Comparison of ENCODE assay signal across 2 cellular contexts in genomic region chr14:35292051-35292769, GRCh38.
A peak's percentile ranks its signal among the peaks of the same experiment; 100 is the strongest.
TF ChIP-seq lines count a peak whose summit lies in the region.

TSS of gene PSMA6 (plus strand) at chr14:35292382. CDS start at chr14:35292477, 95 bp downstream.

TF ChIP-seq in IMR-90, 13 proteins besides CTCF, POLR2A, EP300 and RAD21 (continued from another document):
- TF ChIP-seq CHD1 (IDR thresholded peaks at IDR 0.05; ENCODE audit: low read depth, low read length) = no peak
- no peak for TF ChIP-seq RCOR1 (IDR thresholded peaks at IDR 0.05; ENCODE audit: insufficient replicate concordance, low read length)
- no peak for TF ChIP-seq USF2 (IDR thresholded peaks at IDR 0.05; ENCODE audit: low read depth, low read length)
- TF ChIP-seq RFX5 (IDR thresholded peaks at IDR 0.05; ENCODE audit: low read depth, low read length) = no peak
- TF ChIP-seq CEBPB (IDR thresholded peaks at IDR 0.05; ENCODE audit: low read depth, low read length) = peak; percentile 55
- TF ChIP-seq NFE2L2 (IDR thresholded peaks at IDR 0.05; ENCODE audit: low read depth, low read length) = peak; percentile 62; the same call in 1 of the 2 replicates
- TF ChIP-seq MXI1 (IDR thresholded peaks at IDR 0.05; ENCODE audit: borderline replicate concordance, low read depth, low read length) = peak; percentile 77
- no peak for TF ChIP-seq ELK1 (IDR thresholded peaks at IDR 0.05; ENCODE audit: borderline replicate concordance, low read depth, low read length)
- TF ChIP-seq MAFK (IDR thresholded peaks at IDR 0.05; ENCODE audit: low read depth, low read length) = no peak
- TF ChIP-seq FOS (IDR thresholded peaks at IDR 0.05; ENCODE audit: low read depth, low read length) = no peak
TF ChIP-seq in IMR-90: peak in this region for 5.

TF ChIP-seq in endothelial cell of umbilical vein, 7 proteins besides CTCF, POLR2A, EP300 and RAD21 (continued from another document):
- TF ChIP-seq MAX (IDR thresholded peaks at IDR 0.05; ENCODE audit: insufficient read depth, insufficient read length) = peak; percentile 9
- no peak for TF ChIP-seq GATA2 (IDR thresholded peaks at IDR 0.05; ENCODE audit: insufficient read depth, insufficient read length, low read depth, low read length)
- TF ChIP-seq MYC (IDR thresholded peaks at IDR 0.05; ENCODE audit: low read depth, low read length) = no peak
- no peak for TF ChIP-seq EZH2 (IDR thresholded peaks at IDR 0.05; ENCODE audit: borderline replicate concordance, low read depth, low read length, severe bottlenecking)
- no peak for TF ChIP-seq FOS (IDR thresholded peaks at IDR 0.05; ENCODE audit: borderline replicate concordance, insufficient read depth, low read length)
- TF ChIP-seq JUN (IDR thresholded peaks at IDR 0.05; ENCODE audit: borderline replicate concordance, insufficient read depth, insufficient read length, low read depth) = no peak
